In genomic region chr7:12111461-12112405, GRCh38 we compare ENCODE assay signal across 8 cellular contexts.
A peak's percentile ranks its signal among the peaks of the same experiment; 100 is the strongest.
DNase-seq lines count a peak whose midpoint lies in the region; ATAC-seq, FAIRE-seq and TF ChIP-seq lines count a peak whose summit lies in the region.

No MANE protein-coding gene starts in this region.

- H3K9me3 Mint-ChIP-seq in immature natural killer cell = no peaks in the 10 kb centered on the region

- intact Hi-C loops in posterior vena cava (cut with DNase I) = no loop called here

- H3K36me3 Mint-ChIP-seq in immature natural killer cell = no peaks in the 10 kb centered on the region

- TF ChIP-seq POLR2A in H54 (IDR thresholded peaks at IDR 0.05; ENCODE audit: low read depth, low read length) = peak; percentile 23; the same call in 1 of the 2 replicates

- TF ChIP-seq CTCF in fibroblast of the aortic adventitia (IDR thresholded peaks at IDR 0.05; ENCODE audit: insufficient read depth, low read length) = no peak

- H3K4me1 Mint-ChIP-seq in immature natural killer cell = no peaks in the 10 kb centered on the region

- peaks cover 8 to 13% (median 11%) of the 10 kb centered on the region in 3 donors for H3K27me3 Mint-ChIP-seq in immature natural killer cell (ENCODE audit: low read depth in 3 of 3)

- peak; percentile 35 for DNase-seq in H54 (ENCODE audit: insufficient read length, low spot score)
- DNase-seq in activated CD8-positive, alpha-beta memory T cell treated with anti-CD3 and anti-CD28 coated beads for 24 hours = peak; percentile 66
- peak; percentile 31 for DNase-seq in fibroblast of the aortic adventitia (ENCODE audit: low read depth)
- peak; percentile 83 for DNase-seq in posterior vena cava (ENCODE audit: low spot score)
- no peak for DNase-seq in mesenteric fat pad (ENCODE audit: low spot score)
- DNase-seq in immature natural killer cell = no peak

- FAIRE-seq in H54 (lab: Jason Lieb, UNC) = peak; percentile 66

- no peak for ATAC-seq in HG02973 (IDR thresholded peaks at IDR 0.05; ENCODE audit: unreplicated experiment)
- no peak for ATAC-seq in HG02884 (IDR thresholded peaks at IDR 0.05; ENCODE audit: unreplicated experiment)

- no peak overlapping the region for H3K4me3 Mint-ChIP-seq in immature natural killer cell

- H3K27ac Mint-ChIP-seq in immature natural killer cell = no peak overlapping the region

- H3K4me3 ChIP-seq in fibroblast of the aortic adventitia (ENCODE audit: low read depth, low read length) = peak overlapping the region; percentile 44

Comparison
In these comparisons a context has a peak if more than half of its experiments do, and no peak if none do; other contexts are left out.
1. DNase-seq: peak in H54 (single experiment), activated CD8-positive, alpha-beta memory T cell treated with anti-CD3 and anti-CD28 coated beads for 24 hours (single experiment), fibroblast of the aortic adventitia (single experiment) and posterior vena cava (single experiment); none in mesenteric fat pad (single experiment) and immature natural killer cell (0 of 3).